Comparison of ENCODE assay signal across 8 cellular contexts in genomic region chr2:141557329-141558098, GRCh38.
A peak's percentile ranks its signal among the peaks of the same experiment; 100 is the strongest.
DNase-seq lines count a peak whose midpoint lies in the region; TF ChIP-seq lines count a peak whose summit lies in the region.

No MANE protein-coding gene starts in this region.

- intact Hi-C loops in ascending aorta (cut with DNase I) = no loop called here

- no peaks in the 10 kb centered on the region for H3K4me1 ChIP-seq in ascending aorta

- H3K27ac ChIP-seq in ascending aorta = no peak overlapping the region

- TF ChIP-seq CTCF in AG09309 (IDR thresholded peaks at IDR 0.05; ENCODE audit: control insufficient read depth, insufficient read depth, low read depth, low read length, missing control alignments) (no peak), HFF-Myc (IDR thresholded peaks at IDR 0.05; ENCODE audit: low read depth, low read length, missing control alignments) (no peak), epithelial cell of proximal tubule (conservative IDR thresholded peaks at IDR 0.05; ENCODE audit: low read depth, low read length) (no peak), ascending aorta (IDR thresholded peaks at IDR 0.05) (no peak)

- no peaks in the 10 kb centered on the region for H3K27me3 ChIP-seq in ascending aorta

- H3K4me3 ChIP-seq in AG09309 (ENCODE audit: control insufficient read depth, low read depth, low read length) (no peak overlapping the region), HFF-Myc (replicated peaks; ENCODE audit: low read depth, low read length) (no peak overlapping the region), epithelial cell of proximal tubule (ENCODE audit: low read depth, low read length) (no peak overlapping the region), ascending aorta (no peak overlapping the region)

- H3K9me3 ChIP-seq in ascending aorta = no peaks in the 10 kb centered on the region

- no peaks in the 10 kb centered on the region for H3K36me3 ChIP-seq in ascending aorta

- DNase-seq in AG09309 (ENCODE audit: low read depth) (peak; percentile 56), HFF-Myc (ENCODE audit: extremely low read depth, low read depth) (peak; percentile 32), NOMO-1 (lab: John Stamatoyannopoulos, UW; ENCODE audit: unreplicated experiment in 2 of 2) (peak; percentile 74 to 95), epithelial cell of proximal tubule (ENCODE audit: low read depth) (peak; percentile 72), retina (no peak), ascending aorta (ENCODE audit: low spot score in 2 of 2) (no peak), NCI-H2196 treated with DMSO at 0.1 percent for 48 hours (lab: John Stamatoyannopoulos, UW; ENCODE audit: unreplicated experiment) (no peak), DMS 273 (lab: John Stamatoyannopoulos, UW; ENCODE audit: unreplicated experiment) (no peak)

Comparison
In these comparisons a context has a peak if more than half of its experiments do, and no peak if none do; other contexts are left out.
1. DNase-seq: peak in AG09309 (single experiment), HFF-Myc (single experiment), NOMO-1 (2 of 2) and epithelial cell of proximal tubule (single experiment); none in retina (single experiment), ascending aorta (0 of 2), NCI-H2196 treated with DMSO at 0.1 percent for 48 hours (single experiment) and DMS 273 (single experiment).